ENCODE assay signal across 12 cellular contexts in the genomic region with DNA sequence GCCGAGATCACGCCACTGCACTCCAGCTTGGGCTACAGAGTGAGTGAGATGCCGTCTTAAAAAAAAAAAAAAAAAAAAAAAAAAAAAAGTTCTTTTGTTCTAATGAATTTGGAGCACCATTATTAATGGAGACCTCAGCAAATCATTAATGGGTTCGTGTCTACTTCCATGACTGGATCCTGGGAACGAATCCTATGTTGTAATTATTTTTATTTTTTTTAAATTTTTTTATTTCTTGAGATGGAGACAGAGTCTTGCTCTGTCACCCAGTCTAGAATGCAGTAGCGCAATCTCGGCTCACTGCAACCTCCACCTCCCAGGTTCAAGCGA. TPM values are rescaled to one million over a fixed set of nuclear protein-coding genes. Genes with fewer than 3 reads are reported as not detected.
A peak's percentile ranks its signal among the peaks of the same experiment; 100 is the strongest.
DNase-seq lines count a peak whose midpoint lies in the region; FAIRE-seq and TF ChIP-seq lines count a peak whose summit lies in the region.
"Had no signal": no experiment of that assay in that cellular context is flagged by ENCODE, and none has a peak within 500 bp of the region (broad histone marks: within the 10 kb centered on the region; RNA-seq: fewer than 3 reads in every experiment).

No MANE protein-coding gene starts in this region.

- H3K4me3 ChIP-seq in AG09309 (ENCODE audit: control insufficient read depth, low read depth, low read length): peak overlapping the region; percentile 23
- peak overlapping the region; percentile 56 for H3K4me3 ChIP-seq in MM.1S (ENCODE audit: low read length)
- no peak overlapping the region for H3K4me3 ChIP-seq in H1 (ENCODE audit: extremely low read depth in 1 of 4, insufficient read depth in 2 of 4, low read depth in 3 of 4, low read length in 4 of 4)
- no peak overlapping the region for H3K4me3 ChIP-seq in prostate gland
- no peak overlapping the region for H3K4me3 ChIP-seq in ovary
- H3K4me3 ChIP-seq: tibial nerve had no signal

- no peaks in the 10 kb centered on the region for H4K20me1 ChIP-seq in MM.1S (ENCODE audit: insufficient read depth, low read length)
- no peaks in the 10 kb centered on the region for H4K20me1 ChIP-seq in H1 (replicated peaks in 1 of 2; ENCODE audit: control insufficient read depth in 1 of 2, insufficient read depth in 2 of 2, low read length in 2 of 2)
- no peaks in the 10 kb centered on the region for H4K20me1 ChIP-seq in H9 (ENCODE audit: control insufficient read depth, insufficient read depth, insufficient read length)

- H4K91ac ChIP-seq in H1 (replicated peaks; ENCODE audit: insufficient read length, low read length) (no peak overlapping the region), H9 (ENCODE audit: insufficient read length, low read depth, low read length) (no peak overlapping the region)

- whole genome bisulfite sequencing in H1 (ENCODE audit: extremely low coverage in 1 of 2, insufficient coverage in 1 of 2, insufficient read length in 1 of 2, insufficient replicate concordance in 2 of 2, low coverage in 1 of 2, low lambda C conversion rate in 2 of 2, missing lambda C conversion rate in 1 of 2), 2 experiments: 86% methylated on average over 7 of the region's 8 CpGs; no CpG with 5 or more reads in 1 of the 2 experiments
- 80% methylated on average over 8 of the region's 8 CpGs for WGBS in prostate gland
- WGBS in ovary, 3 donors: 91 to 94% (median 92%) methylated on average over 8 of the region's 8 CpGs
- no CpG with 5 or more reads among the region's 8 CpGs for WGBS in H9 (ENCODE audit: extremely low coverage, insufficient read length, low lambda C conversion rate)

- H2BK20ac ChIP-seq in H1 (ENCODE audit: low read length) (no peak overlapping the region), H9 (ENCODE audit: low read depth, low read length, poor library complexity, severe bottlenecking) (no peak overlapping the region)

- H3K79me1 ChIP-seq in H1 (ENCODE audit: low read depth, low read length) (peaks cover 5% of the 10 kb centered on the region), H9 (ENCODE audit: insufficient read depth, low read depth, low read length, poor library complexity, severe bottlenecking) (peaks cover 6% of the 10 kb centered on the region)

- no peak for TF ChIP-seq CTCF in AG09309 (IDR thresholded peaks at IDR 0.05; ENCODE audit: control insufficient read depth, insufficient read depth, low read depth, low read length, missing control alignments)
- TF ChIP-seq CTCF in MM.1S (IDR thresholded peaks at IDR 0.05; ENCODE audit: low read length): no peak
- TF ChIP-seq CTCF in H1 (IDR thresholded peaks at IDR 0.05; ENCODE audit: control extremely low read depth in 1 of 3, insufficient read depth in 1 of 3, low read depth in 1 of 3, low read length in 3 of 3): no peak
- TF ChIP-seq CTCF in prostate gland (IDR thresholded peaks at IDR 0.05): no peak
- TF ChIP-seq CTCF in ovary (IDR thresholded peaks at IDR 0.05): no peak
- no peak for TF ChIP-seq CTCF in H9 (conservative IDR thresholded peaks at IDR 0.05)

- no peak for TF ChIP-seq POLR2A in H1 (IDR thresholded peaks at IDR 0.05; ENCODE audit: control extremely low read depth in 1 of 2, low read depth in 2 of 2, low read length in 2 of 2)
- no peak for TF ChIP-seq POLR2A in prostate gland (IDR thresholded peaks at IDR 0.05)
- TF ChIP-seq POLR2A in ovary (IDR thresholded peaks at IDR 0.05): no peak

- TF ChIP-seq EP300 in H1 (IDR thresholded peaks at IDR 0.05; ENCODE audit: borderline replicate concordance in 1 of 2, low read depth in 2 of 2, low read length in 2 of 2) (no peak), ovary (IDR thresholded peaks at IDR 0.05) (no peak)

- H3K18ac ChIP-seq in H1 (ENCODE audit: extremely low read depth, low read length): no peak overlapping the region
- no peak overlapping the region for H3K18ac ChIP-seq in H9 (ENCODE audit: insufficient read length, low read depth, low read length)

- no peak for FAIRE-seq in H1 (lab: Jason Lieb, UNC)

- H4K8ac ChIP-seq in H1 (ENCODE audit: extremely low read depth, insufficient read depth, low read length) (no peak overlapping the region), H9 (replicated peaks; ENCODE audit: insufficient read length, low read depth, low read length) (no peak overlapping the region)

- H2BK120ac ChIP-seq in H1 (replicated peaks; ENCODE audit: low read depth, low read length) (no peak overlapping the region), H9 (ENCODE audit: low read depth, low read length, poor library complexity, severe bottlenecking) (no peak overlapping the region)

- H2AK5ac ChIP-seq in H1 (ENCODE audit: low read depth, low read length) (0 out of 2 replicates have a peak overlapping the region, but pooled peaks have one; percentile 1), H9 (ENCODE audit: insufficient read length, low read length) (no peak overlapping the region)

- H2BK12ac ChIP-seq in H1 (ENCODE audit: low read depth, low read length): no peak overlapping the region
- no peak overlapping the region for H2BK12ac ChIP-seq in H9 (ENCODE audit: insufficient read length, low read depth, low read length)

- peaks cover 36% of the 10 kb centered on the region for H3F3A ChIP-seq in MM.1S (ENCODE audit: insufficient read depth, low read length)

- H3K27ac ChIP-seq in MM.1S (ENCODE audit: low read length) (peak overlapping the region; percentile 99; the same call in 1 of the 2 replicates), H1 (ENCODE audit: low read depth, low read length) (no peak overlapping the region), prostate gland (peak overlapping the region; percentile 68 to 73), ovary (no peak overlapping the region), H9 (ENCODE audit: insufficient read length, low read depth, low read length) (no peak overlapping the region)

- H3K23ac ChIP-seq in H1 (ENCODE audit: insufficient read length) (no peak overlapping the region), H9 (ENCODE audit: insufficient read length, low read depth, low read length) (no peak overlapping the region)

- H3K27me3 Mint-ChIP-seq in H9 (ENCODE audit: low read depth): no peaks in the 10 kb centered on the region; the same call in 1 of the 2 replicates

- H3T11ph ChIP-seq in H9 (ENCODE audit: low read length): no peak overlapping the region

- no peaks in the 10 kb centered on the region for H3K9me2 ChIP-seq in MM.1S (replicated peaks; ENCODE audit: insufficient read depth, low read length)

- H3K9me3 Mint-ChIP-seq in H9: no peaks in the 10 kb centered on the region

- H3K4me1 ChIP-seq in MM.1S (ENCODE audit: low read length) (peaks cover 30% of the 10 kb centered on the region), H1 (replicated peaks in 1 of 4; ENCODE audit: control insufficient read depth in 3 of 4, insufficient read depth in 4 of 4, low read length in 3 of 4) (peaks cover 0 to 2% (median 0%) of the 10 kb centered on the region in 4 experiments; a peak in 3 of 7 replicates), prostate gland (replicated peaks) (no peaks in the 10 kb centered on the region), ovary (ENCODE audit: insufficient read depth) (peaks cover 5% of the 10 kb centered on the region), H9 (ENCODE audit: insufficient read depth, low read length) (no peaks in the 10 kb centered on the region; the same call in 1 of the 2 replicates)

- H3K4me2 ChIP-seq in MM.1S (ENCODE audit: low read depth, low read length) (peak overlapping the region; percentile 92; the same call in 1 of the 2 replicates), H1 (ENCODE audit: insufficient read depth in 1 of 2, low read depth in 2 of 2, low read length in 2 of 2) (no peak overlapping the region), H9 (ENCODE audit: insufficient read depth, insufficient read length, low read length) (no peak overlapping the region)

- H3K79me2 ChIP-seq in MM.1S (ENCODE audit: low read length): peaks cover 86% of the 10 kb centered on the region
- peaks cover 0 to 39% of the 10 kb centered on the region in 2 experiments; a peak in 2 of 4 replicates for H3K79me2 ChIP-seq in H1 (ENCODE audit: control insufficient read depth in 1 of 2, insufficient read depth in 2 of 2, low read length in 2 of 2)
- H3K79me2 ChIP-seq in H9 (ENCODE audit: insufficient read depth, low read length): no peaks in the 10 kb centered on the region

- CTCF ChIA-PET in H1 (lab: Charles Lee; ENCODE audit: partially characterized antibody): interaction anchor here (0.7 to 1.5 kb wide), 4 partner anchors 10 to 356 kb away, joined by 3 to 4 read pairs (median 3); no protein-coding TSS in a partner anchor

- no peak for DNase-seq in AG09309 (ENCODE audit: low read depth)
- DNase-seq in MM.1S: no peak
- DNase-seq in H1 (ENCODE audit: low read depth in 1 of 2, low spot score in 2 of 2): no peak
- DNase-seq in prostate gland (ENCODE audit: low spot score): no peak
- no peak for DNase-seq in ovary
- DNase-seq in H9: no peak
- no peak for DNase-seq in medulla oblongata (ENCODE audit: extremely low spot score)
- DNase-seq in cerebellum (ENCODE audit: low spot score): no peak
- DNase-seq: activated CD8-positive, alpha-beta memory T cell treated with anti-CD3 and anti-CD28 coated beads, Interleukin-2, amount 50 U/mL, for 48 hours; NCI-H2029 treated with DMSO at 0.1 percent for 48 hours; occipital lobe had no signal

- H2BK15ac ChIP-seq in H1 (ENCODE audit: low read length) (no peak overlapping the region), H9 (ENCODE audit: low read depth, low read length) (no peak overlapping the region)

- no peak overlapping the region; a peak in 1 of 7 replicates for H3K27ac Mint-ChIP-seq in H9

- intact Hi-C loops in prostate gland (cut with DNase I) (loop anchor here (5.0 kb wide), 1 partner anchor 45 kb away; no protein-coding TSS in a partner anchor), ovary (cut with DNase I) (no loop called here)

- no peak overlapping the region for H3K4ac ChIP-seq in H1 (replicated peaks; ENCODE audit: insufficient read length, low read depth, low read length)
- no peak overlapping the region for H3K4ac ChIP-seq in H9 (ENCODE audit: low read depth, low read length)

- H2BK5ac ChIP-seq in H1 (ENCODE audit: low read depth, low read length) (no peak overlapping the region), H9 (ENCODE audit: insufficient read length, low read length) (no peak overlapping the region)

- H3K56ac ChIP-seq in H1 (replicated peaks; ENCODE audit: insufficient read length, low read depth, low read length) (no peak overlapping the region), H9 (ENCODE audit: insufficient read length, low read depth, low read length) (no peak overlapping the region)

- H3K9ac ChIP-seq in MM.1S (ENCODE audit: low read length) (peak overlapping the region; percentile 72; the same call in 1 of the 2 replicates), H1 (replicated peaks in 1 of 4; ENCODE audit: extremely low read depth in 1 of 4, low read depth in 3 of 4, low read length in 3 of 4) (no peak overlapping the region), H9 (ENCODE audit: extremely low read depth, insufficient read length, low read length) (no peak overlapping the region)

- H3K27me3 ChIP-seq in MM.1S (replicated peaks; ENCODE audit: insufficient read depth, low read length): no peaks in the 10 kb centered on the region
- H3K27me3 ChIP-seq in H1 (replicated peaks in 1 of 4; ENCODE audit: control insufficient read depth in 3 of 4, extremely low read depth in 1 of 4, insufficient read depth in 3 of 4, low read length in 3 of 4): no peaks in the 10 kb centered on the region
- no peaks in the 10 kb centered on the region for H3K27me3 ChIP-seq in prostate gland (replicated peaks; ENCODE audit: insufficient read depth)
- H3K27me3 ChIP-seq in ovary: no peaks in the 10 kb centered on the region
- no peaks in the 10 kb centered on the region for H3K27me3 ChIP-seq in H9 (ENCODE audit: insufficient read depth, low read length)
- H3K27me3 ChIP-seq: tibial nerve had no signal

- H2AFZ ChIP-seq in MM.1S (ENCODE audit: low read length) (no peak overlapping the region), H1 (ENCODE audit: low read length) (no peak overlapping the region), H9 (ENCODE audit: low read length) (no peak overlapping the region)

- no peak overlapping the region for H3K4me3 Mint-ChIP-seq in H9

- H3K23me2 ChIP-seq in H1 (ENCODE audit: low read depth, low read length) (no peaks in the 10 kb centered on the region), H9 (ENCODE audit: insufficient read length, low read depth, low read length, poor library complexity, severe bottlenecking) (no peaks in the 10 kb centered on the region)

- H4K5ac ChIP-seq in H1 (ENCODE audit: insufficient read length, low read depth, low read length) (no peak overlapping the region), H9 (ENCODE audit: insufficient read length, low read depth, low read length) (no peak overlapping the region)

- H3K36me3 Mint-ChIP-seq in H9 (ENCODE audit: insufficient read depth in 1 of 3, low read depth in 3 of 3): no peaks in the 10 kb centered on the region

- H3K14ac ChIP-seq in H1 (ENCODE audit: insufficient read length) (no peak overlapping the region), H9 (ENCODE audit: insufficient read depth, low read length) (no peak overlapping the region)

- H3K9me3 ChIP-seq in MM.1S (replicated peaks; ENCODE audit: insufficient read depth, low read length): no peaks in the 10 kb centered on the region
- no peaks in the 10 kb centered on the region for H3K9me3 ChIP-seq in H1 (ENCODE audit: insufficient read depth in 2 of 2, low read depth in 1 of 2, low read length in 1 of 2)
- H3K9me3 ChIP-seq in prostate gland: no peaks in the 10 kb centered on the region
- H3K9me3 ChIP-seq in ovary: no peaks in the 10 kb centered on the region
- no peaks in the 10 kb centered on the region for H3K9me3 ChIP-seq in H9 (ENCODE audit: control insufficient read depth, low read depth, low read length)
- H3K9me3 ChIP-seq: tibial nerve had no signal

- POLR2A ChIA-PET in H1 (lab: Charles Lee; ENCODE audit: partially characterized antibody): interaction anchor here (0.6 to 1.3 kb wide), 2 partner anchors 15 to 562 kb away, joined by 3 read pairs; no protein-coding TSS in a partner anchor

- H3K36me3 ChIP-seq in MM.1S (replicated peaks; ENCODE audit: insufficient read depth, low read length) (no peaks in the 10 kb centered on the region), H1 (ENCODE audit: control insufficient read depth in 2 of 4, insufficient read depth in 4 of 4, low read length in 3 of 4) (no peaks in the 10 kb centered on the region), prostate gland (no peaks in the 10 kb centered on the region), ovary (no peaks in the 10 kb centered on the region)
- H3K36me3 ChIP-seq: tibial nerve had no signal

- H3K4me1 Mint-ChIP-seq in H9: peaks cover 15 to 23% of the 10 kb centered on the region in 2 experiments

- TF ChIP-seq RAD21 in H1 (IDR thresholded peaks at IDR 0.05 in 1 of 2, conservative IDR thresholded peaks at IDR 0.05 in 1 of 2; ENCODE audit: low read depth in 2 of 2, low read length in 2 of 2): no peak

RNA-seq across cellular contexts. Expression of a gene that starts 30.7 kb away (rescaled TPM):
- 24.8 and 25.6 TPM in 2 replicates for total RNA-seq in H1 (2021; fragmentation: NEBNext Ultra II Directional; extraction: Animal tissue kit (Norgen Biotek cat#: 25700))
- 13.3 and 15.5 TPM in 2 replicates for polyA plus RNA-seq in H1 (2011; rRNA removed)
- 18.6 TPM for polyA plus RNA-seq in H1 (2011; cell fraction: cytosol; rRNA removed)
- 37.2 TPM for polyA plus RNA-seq in H1 (2011; cell fraction: nucleus; rRNA removed)
- 16.9 to 23.9 TPM (median 20.2 TPM) in 4 replicates for polyA plus RNA-seq in H1 (2012, experiment 1 of 2)
- 4.6 TPM for polyA plus RNA-seq in H1 (2012, experiment 2 of 2)
- 14.0 TPM for polyA plus RNA-seq in H1 (2013, experiment 1 of 2)
- 14.3 TPM for polyA plus RNA-seq in H1 (2013, experiment 2 of 2)
- 41.0 and 49.3 TPM in 2 replicates for polyA minus RNA-seq in H1 (2011; rRNA and poly(A)+ RNA removed)
- polyA minus RNA-seq in H1 (2011; cell fraction: cytosol; rRNA and poly(A)+ RNA removed): 27.4 TPM
- 43.2 TPM for polyA minus RNA-seq in H1 (2011; cell fraction: nucleus; rRNA and poly(A)+ RNA removed)
- total RNA-seq in prostate gland: 10 to 100 TPM; 80.8 to 93.0 TPM
- total RNA-seq in ovary: 10 to 100 TPM; 47.9 to 87.3 (median 76.1) TPM
- polyA plus RNA-seq in ovary: 10 to 100 TPM; 44.5 to 75.4 TPM
- 33.7 and 35.0 TPM in 2 replicates for total RNA-seq in H9 (2021)
- total RNA-seq in cerebellum: 80.2 TPM

Comparison
In these comparisons a context has a peak if more than half of its experiments do, and no peak if none do; other contexts are left out.
1. H3K4me3 ChIP-seq: peak in AG09309 (single experiment) and MM.1S (single experiment); none in H1 (0 of 4), prostate gland (0 of 2) and ovary (single experiment).
2. H3K27ac ChIP-seq: peak in MM.1S (single experiment) and prostate gland (2 of 2); none in H1 (single experiment), ovary (0 of 2) and H9 (single experiment).